8 cellular contexts compared by ENCODE assay signal in genomic region chr1:204411451-204412245, GRCh38. TPM values are rescaled to one million over a fixed set of nuclear protein-coding genes. Genes with fewer than 3 reads are reported as not detected.
A peak's percentile ranks its signal among the peaks of the same experiment; 100 is the strongest.
DNase-seq lines count a peak whose midpoint lies in the region; ATAC-seq and TF ChIP-seq lines count a peak whose summit lies in the region.

Gene PPP1R15B (minus strand): TSS chr1:204411817. CDS start chr1:204411411, 406 bp downstream.

- intact Hi-C loops in activated B cell treated with CpG ODN at 0.5 μM for 24 hours (cut with micrococcal nuclease) = loop anchor here (1.0 to 10.0 kb wide), 9 partner anchors 8 to 1404 kb away; partner anchors contain the start of genes MDM4, SNRPE and TMEM183A
- intact Hi-C loops in spleen (cut with DNase I; ENCODE audit: low total_unique reads) = no loop called here

- peaks cover 0 to 2% (median 0%) of the 10 kb centered on the region in 6 donors for H3K36me3 ChIP-seq in spleen

- H3K4me3 ChIP-seq in AG04450 (ENCODE audit: low read depth, low read length) (peak within 1 kb of the TSS; percentile 98), spleen (peak within 1 kb of the TSS; percentile 67 to 97 (median 82))

- CTCF ChIA-PET in AG04450 (lab: Charles Lee) = interaction anchor here (0.6 to 3.9 kb wide), 4 partner anchors 13 to 242 kb away, joined by 3 to 36 read pairs (median 10); no protein-coding TSS in a partner anchor
- CTCF ChIA-PET in activated B cell treated with CpG ODN at 0.5 μM for 24 hours (lab: Charles Lee) = interaction anchor here (1.0 to 2.5 kb wide), 3 partner anchors 13 to 91 kb away, joined by 3 to 24 read pairs (median 6); no protein-coding TSS in a partner anchor

- H3K9me3 Mint-ChIP-seq in activated B cell treated with CpG ODN at 0.5 μM for 24 hours = no peaks in the 10 kb centered on the region
- no peaks in the 10 kb centered on the region for H3K9me3 Mint-ChIP-seq in immature natural killer cell

- POLR2A ChIA-PET in AG04450 (lab: Yijun Ruan, JAX) (no interaction called here), activated B cell treated with CpG ODN at 0.5 μM for 24 hours (lab: Charles Lee) (interaction anchor here (0.6 to 5.0 kb wide), 8 partner anchors 13 to 127 kb away, joined by 3 to 17 read pairs (median 6); partner anchors contain the start of genes MDM4 and PIK3C2B)

- TF ChIP-seq CTCF in AG04450 (IDR thresholded peaks at IDR 0.05; ENCODE audit: low read depth, low read length) = no peak
- TF ChIP-seq CTCF in activated B cell treated with CpG ODN at 0.5 μM for 24 hours (IDR thresholded peaks at IDR 0.05) = no peak
- peak in 3 of 11 experiments; percentile 2 to 29 (median 21) for TF ChIP-seq CTCF in spleen (IDR thresholded peaks at IDR 0.05 in 8 of 11, conservative IDR thresholded peaks at IDR 0.05 in 3 of 11)

- no peaks in the 10 kb centered on the region for H3K27me3 ChIP-seq in AG04450 (ENCODE audit: control insufficient read depth, insufficient read depth, low read length)
- no peaks in the 10 kb centered on the region for H3K27me3 ChIP-seq in spleen (replicated peaks in 1 of 7)

- H3K4me3 Mint-ChIP-seq in activated B cell treated with CpG ODN at 0.5 μM for 24 hours (peak within 1 kb of the TSS; percentile 99), immature natural killer cell (peak within 1 kb of the TSS; percentile 92 to 99 (median 99))

- TF ChIP-seq POLR2A in spleen (IDR thresholded peaks at IDR 0.05) = peak in 2 of 3 donors; percentile 17 to 83

- no peaks in the 10 kb centered on the region for H3K27me3 Mint-ChIP-seq in activated B cell treated with CpG ODN at 0.5 μM for 24 hours
- H3K27me3 Mint-ChIP-seq in immature natural killer cell (ENCODE audit: low read depth in 3 of 3) = peaks cover 14 to 15% (median 15%) of the 10 kb centered on the region in 3 donors

- WGBS in spleen, 5 donors = 0 to 1% (median 0%) methylated on average over 29 to 69 of the region's 70 CpGs

- H3K9me3 ChIP-seq in AG04450 (ENCODE audit: control insufficient read depth, insufficient read depth, low read length) (no peaks in the 10 kb centered on the region; the same call in 1 of the 2 replicates), spleen (no peaks in the 10 kb centered on the region)

- H3K4me1 Mint-ChIP-seq in activated B cell treated with CpG ODN at 0.5 μM for 24 hours (peaks cover 29% of the 10 kb centered on the region), immature natural killer cell (peaks cover 45 to 58% of the 10 kb centered on the region in 2 donors)

- peaks cover 16 to 88% (median 31%) of the 10 kb centered on the region in 6 donors for H3K4me1 ChIP-seq in spleen

- ATAC-seq in GM18909 (IDR thresholded peaks at IDR 0.05; ENCODE audit: poor library complexity, unreplicated experiment) (peak; percentile 93), HG03175 (IDR thresholded peaks at IDR 0.05; ENCODE audit: unreplicated experiment) (peak; percentile 92), activated B cell treated with CpG ODN at 0.5 μM for 24 hours (ENCODE audit: low read depth) (peak; percentile 89)

- H3K36me3 Mint-ChIP-seq in activated B cell treated with CpG ODN at 0.5 μM for 24 hours (ENCODE audit: low read depth) (peaks cover 46% of the 10 kb centered on the region), immature natural killer cell (peaks cover 0 to 14% (median 0%) of the 10 kb centered on the region in 3 donors)

- peak within 1 kb of the TSS; percentile 98 for H3K27ac ChIP-seq in AG04450 (ENCODE audit: low read depth, low read length)
- H3K27ac ChIP-seq in caudate nucleus (ENCODE audit: low read depth, low read length) = peak within 1 kb of the TSS; percentile 96
- peak within 1 kb of the TSS; percentile 96 to 100 (median 99) for H3K27ac ChIP-seq in spleen

- peak; percentile 97 for DNase-seq in AG04450 (ENCODE audit: low read depth, low spot score)
- DNase-seq in NCI-H345 (lab: John Stamatoyannopoulos, UW) = peak; percentile 99
- DNase-seq in activated B cell treated with CpG ODN at 0.5 μM for 24 hours = peak; percentile 96
- DNase-seq in caudate nucleus (lab: John Stamatoyannopoulos, UW) = peak; percentile 64 to 99 (median 97)
- peak; percentile 98 to 99 (median 98) for DNase-seq in immature natural killer cell
- DNase-seq in spleen = peak; percentile 98

- peak within 1 kb of the TSS; percentile 99 for H3K27ac Mint-ChIP-seq in activated B cell treated with CpG ODN at 0.5 μM for 24 hours
- peak within 1 kb of the TSS; percentile 100 for H3K27ac Mint-ChIP-seq in immature natural killer cell

RNA-seq across cellular contexts. Expression of gene PPP1R15B, which starts in this region (rescaled TPM):
- polyA plus RNA-seq in AG04450 (2011; rRNA removed) (25.4 and 28.4 TPM in 2 replicates), immature natural killer cell (10 to 100 TPM; 13.5 to 23.0 (median 17.3) TPM), spleen (10 to 100 TPM; 10.8 to 17.2 (median 12.5) TPM)
- 40.7 and 41.5 TPM in 2 replicates for polyA minus RNA-seq in AG04450 (2011; rRNA and poly(A)+ RNA removed)
- total RNA-seq in activated B cell treated with CpG ODN at 0.5 μM for 24 hours (60.4 and 70.6 TPM in 2 replicates), spleen (10 to 100 TPM; 46.3 to 73.1 (median 63.8) TPM)

Comparison
In these comparisons a context has a peak if more than half of its experiments do, and no peak if none do; other contexts are left out.
1. Peak in every context shown above with its lines: DNase-seq, ATAC-seq, H3K4me3 ChIP-seq and H3K27ac ChIP-seq.